40 cellular contexts compared by ENCODE assay signal in the genomic region with DNA sequence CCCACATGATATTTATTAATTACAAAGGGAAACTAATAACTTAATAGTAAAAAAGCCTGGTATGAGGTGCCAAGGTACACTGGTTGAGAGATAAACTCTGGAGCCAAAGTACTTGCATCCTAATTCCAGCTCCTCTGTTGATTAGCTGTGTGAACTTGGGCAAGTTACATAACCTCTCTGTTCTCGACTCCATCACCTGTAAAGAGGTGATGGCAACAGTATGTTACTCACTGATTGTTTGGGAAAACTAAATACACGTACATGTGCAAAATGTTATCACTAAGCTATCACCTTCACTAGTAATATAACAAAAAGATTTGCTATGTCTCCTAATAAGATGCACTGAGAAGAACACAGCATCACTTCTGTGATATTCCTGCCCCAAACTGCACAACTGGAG.
"Had no signal": no experiment of that assay in that cellular context is flagged by ENCODE, and none has a peak within 500 bp of the region (broad histone marks: within the 10 kb centered on the region; RNA-seq: fewer than 3 reads in every experiment).

No MANE protein-coding gene starts in this region.

- ATAC-seq: activated naive CD4-positive, alpha-beta T cell treated with anti-CD3 and anti-CD28 coated beads, Interleukin-2, amount 50 U/mL, for 72 hours; activated naive CD8-positive, alpha-beta T cell treated with anti-CD3 and anti-CD28 coated beads, Interleukin-2, amount 50 U/mL, for 24 hours; activated T-cell treated with anti-CD3 and anti-CD28 coated beads, Interleukin-2, amount 50 U/mL, for 4 hours; activated T-cell treated with anti-CD3 and anti-CD28 coated beads, Interleukin-2, amount 50 U/mL, for 72 hours; activated T-helper 17 cell treated with anti-CD3 and anti-CD28 coated beads, Interleukin-2, amount 50 U/mL, for 72 hours; body of pancreas had no signal

- DNase-seq: activated effector memory CD4-positive, alpha-beta T cell treated with anti-CD3 and anti-CD28 coated beads, Interleukin-2, amount 50 U/mL, for 16 hours; activated effector memory CD4-positive, alpha-beta T cell treated with Interleukin-2 at 50 U/mL for 16 hours; activated gamma-delta T cell; activated gamma-delta T cell treated with Interleukin-2 at 50 U/mL for 16 hours; activated naive CD4-positive, alpha-beta T cell; activated naive CD4-positive, alpha-beta T cell treated with anti-CD3 and anti-CD28 coated beads for 36 hours; activated naive CD4-positive, alpha-beta T cell treated with anti-CD3 and anti-CD28 coated beads, Interleukin-2, amount 10 ng/mL, durations not matched to agents 7 days and 5 days; activated naive CD4-positive, alpha-beta T cell treated with anti-CD3 and anti-CD28 coated beads, Interleukin-2, amount 50 U/mL, for 16 hours; activated naive CD4-positive, alpha-beta T cell treated with Interleukin-2 at 50 U/mL for 16 hours; activated naive CD8-positive, alpha-beta T cell treated with anti-CD3 and anti-CD28 coated beads for 36 hours; activated naive CD8-positive, alpha-beta T cell treated with anti-CD3 and anti-CD28 coated beads, Interleukin-2, amount 10 ng/mL, durations not matched to agents 7 days and 5 days; activated naive CD8-positive, alpha-beta T cell treated with anti-CD3 and anti-CD28 coated beads, Interleukin-2, amount 50 U/mL, for 24 hours; activated T-cell treated with anti-CD3 and anti-CD28 coated beads, Interleukin-2, amount 50 U/mL, for 1 hour; activated T-cell treated with anti-CD3 and anti-CD28 coated beads, Interleukin-2, amount 50 U/mL, for 24 hours; activated T-cell treated with anti-CD3 and anti-CD28 coated beads, Interleukin-2, amount 50 U/mL, for 4 hours; activated T-cell treated with anti-CD3 and anti-CD28 coated beads, Interleukin-2, amount 50 U/mL, for 48 hours; activated T-cell treated with anti-CD3 and anti-CD28 coated beads, Interleukin-2, amount 50 U/mL, for 72 hours; adrenal gland; amniotic stem cell; amygdala; anterior cingulate cortex; aorta; body of pancreas; brain microvascular endothelial cell; caudate nucleus; central memory CD4-positive, alpha-beta T cell; cerebellar nuclear complex had no signal

- H3K27ac Mint-ChIP-seq: activated naive CD4-positive, alpha-beta T cell treated with anti-CD3 and anti-CD28 coated beads for 36 hours; activated naive CD4-positive, alpha-beta T cell treated with anti-CD3 and anti-CD28 coated beads, Interleukin-2, amount 10 ng/mL, durations not matched to agents 7 days and 5 days; activated naive CD4-positive, alpha-beta T cell treated with anti-CD3 and anti-CD28 coated beads, Interleukin-2, amount 50 U/mL, for 24 hours; activated naive CD4-positive, alpha-beta T cell treated with anti-CD3 and anti-CD28 coated beads, Interleukin-2, amount 50 U/mL, for 72 hours; activated naive CD8-positive, alpha-beta T cell; activated naive CD8-positive, alpha-beta T cell treated with anti-CD3 and anti-CD28 coated beads for 36 hours; activated naive CD8-positive, alpha-beta T cell treated with anti-CD3 and anti-CD28 coated beads, Interleukin-2, amount 10 ng/mL, durations not matched to agents 7 days and 5 days; activated naive CD8-positive, alpha-beta T cell treated with anti-CD3 and anti-CD28 coated beads, Interleukin-2, amount 50 U/mL, for 24 hours; activated T-cell treated with anti-CD3 and anti-CD28 coated beads, Interleukin-2, amount 50 U/mL, for 24 hours; activated T-cell treated with anti-CD3 and anti-CD28 coated beads, Interleukin-2, amount 50 U/mL, for 72 hours; activated T-helper 1 cell treated with anti-CD3 and anti-CD28 coated beads, Interleukin-12 subunit alpha, Interleukin-12 subunit beta, Interleukin-2, Interleukin-4 antibody, amounts not matched to agents 30 ng/mL and 10 ng/mL and 1 ng/mL, durations not matched to agents 14 hours and 24 hours and 36 hours; activated T-helper 17 cell treated with anti-CD3 and anti-CD28 coated beads, Interleukin-2, amount 50 U/mL, for 72 hours; activated T-helper 2 cell treated with anti-CD3 and anti-CD28 coated beads, Interferon-gamma antibody, Interleukin-2, Interleukin-4, amounts not matched to agents 10 μg/mL and 5 μg/mL and 100 μg/mL, durations not matched to agents 14 hours and 24 hours and 36 hours; brain had no signal

- H3K4me1 Mint-ChIP-seq: activated naive CD4-positive, alpha-beta T cell treated with anti-CD3 and anti-CD28 coated beads, Interleukin-2, amount 10 ng/mL, durations not matched to agents 7 days and 5 days; activated naive CD4-positive, alpha-beta T cell treated with anti-CD3 and anti-CD28 coated beads, Interleukin-2, amount 50 U/mL, for 24 hours; activated naive CD8-positive, alpha-beta T cell treated with anti-CD3 and anti-CD28 coated beads for 36 hours; activated naive CD8-positive, alpha-beta T cell treated with anti-CD3 and anti-CD28 coated beads, Interleukin-2, amount 10 ng/mL, durations not matched to agents 7 days and 5 days; activated naive CD8-positive, alpha-beta T cell treated with anti-CD3 and anti-CD28 coated beads, Interleukin-2, amount 50 U/mL, for 24 hours; activated T-helper 17 cell treated with anti-CD3 and anti-CD28 coated beads, Interleukin-2, amount 50 U/mL, for 72 hours; central memory CD8-positive, alpha-beta T cell had no signal

- FAIRE-seq: astrocyte, bronchial epithelial cell had no signal

- H3K9me3 Mint-ChIP-seq: activated naive CD4-positive, alpha-beta T cell treated with anti-CD3 and anti-CD28 coated beads for 36 hours; activated naive CD4-positive, alpha-beta T cell treated with anti-CD3 and anti-CD28 coated beads, Interleukin-2, amount 10 ng/mL, durations not matched to agents 7 days and 5 days; activated naive CD4-positive, alpha-beta T cell treated with anti-CD3 and anti-CD28 coated beads, Interleukin-2, amount 50 U/mL, for 24 hours; activated naive CD4-positive, alpha-beta T cell treated with anti-CD3 and anti-CD28 coated beads, Interleukin-2, amount 50 U/mL, for 72 hours; activated naive CD8-positive, alpha-beta T cell treated with anti-CD3 and anti-CD28 coated beads for 36 hours; activated naive CD8-positive, alpha-beta T cell treated with anti-CD3 and anti-CD28 coated beads, Interleukin-2, amount 10 ng/mL, durations not matched to agents 7 days and 5 days; activated naive CD8-positive, alpha-beta T cell treated with anti-CD3 and anti-CD28 coated beads, Interleukin-2, amount 50 U/mL, for 24 hours; activated T-cell treated with anti-CD3 and anti-CD28 coated beads, Interleukin-2, amount 50 U/mL, for 24 hours; activated T-cell treated with anti-CD3 and anti-CD28 coated beads, Interleukin-2, amount 50 U/mL, for 4 hours; activated T-cell treated with anti-CD3 and anti-CD28 coated beads, Interleukin-2, amount 50 U/mL, for 72 hours; activated T-helper 1 cell treated with anti-CD3 and anti-CD28 coated beads, Interleukin-12 subunit alpha, Interleukin-12 subunit beta, Interleukin-2, Interleukin-4 antibody, amounts not matched to agents 30 ng/mL and 10 ng/mL and 1 ng/mL, durations not matched to agents 14 hours and 24 hours and 36 hours; activated T-helper 17 cell treated with anti-CD3 and anti-CD28 coated beads, Interleukin-2, amount 50 U/mL, for 72 hours; activated T-helper 2 cell treated with anti-CD3 and anti-CD28 coated beads, Interferon-gamma antibody, Interleukin-2, Interleukin-4, amounts not matched to agents 10 μg/mL and 5 μg/mL and 100 μg/mL, durations not matched to agents 14 hours and 24 hours and 36 hours; brain; central memory CD8-positive, alpha-beta T cell had no signal

- H3K27me3 ChIP-seq: adrenal gland, ascending aorta, body of pancreas, brain microvascular endothelial cell, breast epithelium, cardiac muscle cell had no signal

- H3K4me3 Mint-ChIP-seq: activated naive CD4-positive, alpha-beta T cell treated with anti-CD3 and anti-CD28 coated beads for 36 hours; activated naive CD4-positive, alpha-beta T cell treated with anti-CD3 and anti-CD28 coated beads, Interleukin-2, amount 10 ng/mL, durations not matched to agents 7 days and 5 days; activated naive CD4-positive, alpha-beta T cell treated with anti-CD3 and anti-CD28 coated beads, Interleukin-2, amount 50 U/mL, for 24 hours; activated naive CD8-positive, alpha-beta T cell; activated naive CD8-positive, alpha-beta T cell treated with anti-CD3 and anti-CD28 coated beads for 36 hours; activated naive CD8-positive, alpha-beta T cell treated with anti-CD3 and anti-CD28 coated beads, Interleukin-2, amount 10 ng/mL, durations not matched to agents 7 days and 5 days; activated naive CD8-positive, alpha-beta T cell treated with anti-CD3 and anti-CD28 coated beads, Interleukin-2, amount 50 U/mL, for 24 hours; activated T-cell treated with anti-CD3 and anti-CD28 coated beads, Interleukin-2, amount 50 U/mL, for 24 hours; activated T-cell treated with anti-CD3 and anti-CD28 coated beads, Interleukin-2, amount 50 U/mL, for 4 hours; activated T-cell treated with anti-CD3 and anti-CD28 coated beads, Interleukin-2, amount 50 U/mL, for 72 hours; activated T-helper 1 cell treated with anti-CD3 and anti-CD28 coated beads, Interleukin-12 subunit alpha, Interleukin-12 subunit beta, Interleukin-2, Interleukin-4 antibody, amounts not matched to agents 30 ng/mL and 10 ng/mL and 1 ng/mL, durations not matched to agents 14 hours and 24 hours and 36 hours; activated T-helper 17 cell treated with anti-CD3 and anti-CD28 coated beads, Interleukin-2, amount 50 U/mL, for 72 hours; brain; central memory CD8-positive, alpha-beta T cell had no signal

- H3K27ac ChIP-seq: adrenal gland, ascending aorta, body of pancreas, brain microvascular endothelial cell, breast epithelium, cardiac muscle cell had no signal

- H3K9me3 ChIP-seq: adrenal gland, ascending aorta, body of pancreas, breast epithelium had no signal

- H3K36me3 Mint-ChIP-seq: activated naive CD4-positive, alpha-beta T cell treated with anti-CD3 and anti-CD28 coated beads, Interleukin-2, amount 10 ng/mL, durations not matched to agents 7 days and 5 days; activated naive CD4-positive, alpha-beta T cell treated with anti-CD3 and anti-CD28 coated beads, Interleukin-2, amount 50 U/mL, for 24 hours; activated naive CD4-positive, alpha-beta T cell treated with anti-CD3 and anti-CD28 coated beads, Interleukin-2, amount 50 U/mL, for 72 hours; activated naive CD8-positive, alpha-beta T cell; activated naive CD8-positive, alpha-beta T cell treated with anti-CD3 and anti-CD28 coated beads for 36 hours; activated naive CD8-positive, alpha-beta T cell treated with anti-CD3 and anti-CD28 coated beads, Interleukin-2, amount 10 ng/mL, durations not matched to agents 7 days and 5 days; brain had no signal

- H3K27me3 Mint-ChIP-seq: activated naive CD4-positive, alpha-beta T cell treated with anti-CD3 and anti-CD28 coated beads, Interleukin-2, amount 10 ng/mL, durations not matched to agents 7 days and 5 days; activated naive CD8-positive, alpha-beta T cell; activated naive CD8-positive, alpha-beta T cell treated with anti-CD3 and anti-CD28 coated beads, Interleukin-2, amount 10 ng/mL, durations not matched to agents 7 days and 5 days; activated naive CD8-positive, alpha-beta T cell treated with anti-CD3 and anti-CD28 coated beads, Interleukin-2, amount 50 U/mL, for 24 hours; activated T-cell treated with anti-CD3 and anti-CD28 coated beads, Interleukin-2, amount 50 U/mL, for 24 hours; brain; central memory CD8-positive, alpha-beta T cell had no signal

- H3K36me3 ChIP-seq: adrenal gland, ascending aorta, brain microvascular endothelial cell, breast epithelium, cardiac muscle cell had no signal

- H3K4me1 ChIP-seq: adrenal gland, ascending aorta, body of pancreas, breast epithelium had no signal

- H3K4me3 ChIP-seq: adrenal gland, ascending aorta, body of pancreas, breast epithelium, cardiac muscle cell had no signal
